In genomic region chr11:1335264-1335810, GRCh38 we compare ENCODE assay signal across 10 cellular contexts. TPM values are rescaled to one million over a fixed set of nuclear protein-coding genes. Genes with fewer than 3 reads are reported as not detected.
A peak's percentile ranks its signal among the peaks of the same experiment; 100 is the strongest.
DNase-seq lines count a peak whose midpoint lies in the region; ATAC-seq, FAIRE-seq and TF ChIP-seq lines count a peak whose summit lies in the region.
"Had no signal": no experiment of that assay in that cellular context is flagged by ENCODE, and none has a peak within 500 bp of the region (broad histone marks: within the 10 kb centered on the region; RNA-seq: fewer than 3 reads in every experiment).

No MANE protein-coding gene starts in this region.

- H3K79me2 ChIP-seq in HCT116 (ENCODE audit: insufficient read depth, low read length): no peaks in the 10 kb centered on the region

- POLR2A ChIA-PET in HCT116 (lab: Charles Lee): no interaction called here

- H3K36me3 ChIP-seq in HCT116 (ENCODE audit: control insufficient read depth in 1 of 2, insufficient read depth in 2 of 2, low read length in 2 of 2) (no peaks in the 10 kb centered on the region), WERI-Rb-1 (no peaks in the 10 kb centered on the region)

- CTCF ChIA-PET in HCT116 (lab: Charles Lee): no interaction called here

- RAD21 ChIA-PET in HCT116 (lab: Charles Lee; ENCODE audit: low non-redundant PET in 1 of 2, low total read pairs in 2 of 2, uncharacterized antibody in 2 of 2, unreplicated experiment in 2 of 2): interaction anchor here in 1 of 2 experiments (0.6 kb wide), 1 partner anchor 51 kb away, joined by 3 read pairs; no protein-coding TSS in a partner anchor

- H2AFZ ChIP-seq in HCT116 (ENCODE audit: low read depth, low read length, poor library complexity, severe bottlenecking): no peak overlapping the region

- 0 out of 4 replicates have a peak overlapping the region, but pooled peaks of 1 of the 2 experiments have one; percentile 36 for H3K4me3 ChIP-seq in HCT116 (replicated peaks in 1 of 2; ENCODE audit: low read depth in 1 of 2, low read length in 2 of 2)
- H3K4me3 ChIP-seq in WERI-Rb-1 (ENCODE audit: low read depth, low read length): peak overlapping the region; percentile 38
- H3K4me3 ChIP-seq in fibroblast of villous mesenchyme (ENCODE audit: low read depth, low read length): peak overlapping the region; percentile 55
- H3K4me3 ChIP-seq in skeletal muscle cell (ENCODE audit: low read depth, low read length): peak overlapping the region; percentile 50

- no peaks in the 10 kb centered on the region for H3K9me2 ChIP-seq in HCT116 (ENCODE audit: insufficient read depth)

- H4K20me1 ChIP-seq in HCT116 (ENCODE audit: insufficient read depth): no peaks in the 10 kb centered on the region

- intact Hi-C loops in HCT116 (cut with micrococcal nuclease): no loop called here

- BruUV-seq in HCT116 (replicated peaks; lab: Mats Ljungman, UMichigan): no TSS peak

- no peak for TF ChIP-seq POLR2A in HCT116 (IDR thresholded peaks at IDR 0.05; ENCODE audit: borderline replicate concordance, extremely low read depth, insufficient read depth, insufficient read length)
- TF ChIP-seq POLR2A in GM12891 (IDR thresholded peaks at IDR 0.05; ENCODE audit: low read depth, low read length): no peak

- H3K4me1 ChIP-seq in HCT116 (ENCODE audit: control insufficient read depth in 1 of 2, insufficient read depth in 2 of 2, low read length in 2 of 2): peaks cover 9 to 11% of the 10 kb centered on the region in 2 experiments

- no peak for FAIRE-seq in GM12891 (lab: Jason Lieb, UNC)
- FAIRE-seq: TTC549 had no signal

- DNase-seq in HCT116 (ENCODE audit: low read depth, low spot score) (no peak), WERI-Rb-1 (no peak), fibroblast of villous mesenchyme (ENCODE audit: low read depth) (no peak), skeletal muscle cell (ENCODE audit: low read depth) (no peak), NCI-H2196 treated with DMSO at 0.1 percent for 48 hours (lab: John Stamatoyannopoulos, UW; ENCODE audit: unreplicated experiment) (no peak), amniotic stem cell (lab: John Stamatoyannopoulos, UW) (no peak), GM12891 (ENCODE audit: insufficient read length, low spot score) (no peak)
- no peak for DNase-seq in effector CD8-positive, alpha-beta T cell (lab: John Stamatoyannopoulos, UW)
- DNase-seq: NCI-H2171 had no signal

- no peak overlapping the region for H3K27ac ChIP-seq in HCT116 (ENCODE audit: low read depth, low read length)
- H3K27ac ChIP-seq in WERI-Rb-1: no peak overlapping the region

- no peak for TF ChIP-seq RAD21 in HCT116 (IDR thresholded peaks at IDR 0.05; ENCODE audit: low read depth)

- H3K9me3 ChIP-seq in HCT116 (ENCODE audit: control insufficient read depth in 1 of 2, insufficient read depth in 1 of 2, low read depth in 1 of 2, low read length in 2 of 2) (no peaks in the 10 kb centered on the region), WERI-Rb-1 (ENCODE audit: severe bottlenecking) (peaks cover 10% of the 10 kb centered on the region)

- H3K9ac ChIP-seq in HCT116 (ENCODE audit: low read length): no peak overlapping the region

- TF ChIP-seq CTCF in HCT116 (IDR thresholded peaks at IDR 0.05 in 2 of 3, conservative IDR thresholded peaks at IDR 0.05 in 1 of 3; ENCODE audit: borderline replicate concordance in 1 of 3, insufficient read depth in 1 of 3, low read depth in 2 of 3, low read length in 2 of 3) (no peak), WERI-Rb-1 (IDR thresholded peaks at IDR 0.05; ENCODE audit: low read depth, low read length) (no peak), fibroblast of villous mesenchyme (IDR thresholded peaks at IDR 0.05; ENCODE audit: insufficient read depth, low read depth, low read length) (no peak)

- no peak for ATAC-seq in HCT116

- H3K4me2 ChIP-seq in HCT116 (ENCODE audit: low read length): peak overlapping the region; percentile 78

- H3K27me3 ChIP-seq in HCT116 (ENCODE audit: insufficient read depth, low read length) (no peaks in the 10 kb centered on the region), WERI-Rb-1 (ENCODE audit: insufficient read depth, low read depth, severe bottlenecking) (no peaks in the 10 kb centered on the region)

TF ChIP-seq in HCT116, 20 proteins besides CTCF, POLR2A, EP300 and RAD21 (continues in another document):
- TF ChIP-seq MAX (IDR thresholded peaks at IDR 0.05) (no peak), JUND (IDR thresholded peaks at IDR 0.05) (no peak), SRF (IDR thresholded peaks at IDR 0.05; ENCODE audit: low read depth) (no peak), CEBPB (IDR thresholded peaks at IDR 0.05; ENCODE audit: low read depth) (no peak), EZH2 (IDR thresholded peaks at IDR 0.05) (no peak), EZH2phosphoT487 (IDR thresholded peaks at IDR 0.05; ENCODE audit: borderline replicate concordance) (no peak), ZFX (IDR thresholded peaks at IDR 0.05) (no peak), EGR1 (IDR thresholded peaks at IDR 0.05; ENCODE audit: low read depth) (no peak), ZBTB33 (IDR thresholded peaks at IDR 0.05; ENCODE audit: extremely low read depth, insufficient replicate concordance, low read length) (no peak), ZNF274 (IDR thresholded peaks at IDR 0.05; ENCODE audit: low read depth, low read length) (no peak), ATF3 (IDR thresholded peaks at IDR 0.05) (no peak)

TF ChIP-seq in GM12891, 5 proteins besides CTCF, POLR2A, EP300 and RAD21:
- no peak for TF ChIP-seq SPI1 (IDR thresholded peaks at IDR 0.05; ENCODE audit: low read depth, low read length)
- no peak for TF ChIP-seq POLR2AphosphoS5 (IDR thresholded peaks at IDR 0.05; ENCODE audit: low read depth, low read length)
- TF ChIP-seq PAX5 (IDR thresholded peaks at IDR 0.05; ENCODE audit: insufficient read depth, low read length, severe bottlenecking): no peak
- no peak for TF ChIP-seq POU2F2 (IDR thresholded peaks at IDR 0.05; ENCODE audit: low read depth, low read length)
- no peak for TF ChIP-seq TAF1 (IDR thresholded peaks at IDR 0.05; ENCODE audit: low read depth, low read length)

RNA-seq across cellular contexts. Expression of gene TOLLIP, which starts 25.9 kb away (rescaled TPM):
- total RNA-seq in HCT116 (2021; ENCODE audit: unreplicated experiment) (28.5 TPM), fibroblast of villous mesenchyme (27.2 and 29.3 TPM in 2 replicates)
- 22.6 and 39.6 TPM in 2 replicates for polyA plus RNA-seq in HCT116 (2012)
- 16.4 TPM for polyA plus RNA-seq in GM12891 (2012; ENCODE audit: low read depth, missing spikeins)

RNA-seq across cellular contexts. Expression of gene BRSK2, which starts 54.4 kb away (rescaled TPM):
- total RNA-seq in HCT116 (2021; ENCODE audit: unreplicated experiment): 14.0 TPM
- 14.9 and 15.3 TPM in 2 replicates for polyA plus RNA-seq in HCT116 (2012)
- total RNA-seq in fibroblast of villous mesenchyme: under 0.01 TPM in 2 replicates
- polyA plus RNA-seq in GM12891 (2012; ENCODE audit: low read depth, missing spikeins): 0.15 TPM

Comparison
In these comparisons a context has a peak if more than half of its experiments do, and no peak if none do; other contexts are left out.
1. RNA of gene BRSK2, which starts 54.4 kb away (total RNA-seq): 14.0 TPM in HCT116 (single experiment); under 0.01 TPM in fibroblast of villous mesenchyme; every median in the first group is over 10 times any median in the second.